In genomic region chr9:134556531-134557068, GRCh38 we compare ENCODE assay signal across 1 cellular context.
TF ChIP-seq lines count a peak whose summit lies in the region.

No MANE protein-coding gene starts in this region.

TF ChIP-seq in HepG2, 621 proteins besides CTCF, POLR2A, EP300 and RAD21 (continued from another document):
- TF ChIP-seq ZNF549 (CRISPR knock-in tag; IDR thresholded peaks at IDR 0.05) (no peak), ADNP (CRISPR knock-in tag; IDR thresholded peaks at IDR 0.05) (no peak), ZNF563 (CRISPR knock-in tag; IDR thresholded peaks at IDR 0.05) (no peak), ZNF460 (CRISPR knock-in tag; IDR thresholded peaks at IDR 0.05; ENCODE audit: borderline replicate concordance) (no peak), ZNF18 (CRISPR knock-in tag; IDR thresholded peaks at IDR 0.05; ENCODE audit: insufficient replicate concordance) (no peak), THAP9 (CRISPR knock-in tag; IDR thresholded peaks at IDR 0.05; ENCODE audit: borderline replicate concordance) (no peak), MAFK (conservative IDR thresholded peaks at IDR 0.05 in 1 of 2, IDR thresholded peaks at IDR 0.05 in 1 of 2; ENCODE audit: low read length in 2 of 2) (no peak), ZNF3 (CRISPR knock-in tag; IDR thresholded peaks at IDR 0.05) (no peak), FOXP1 (IDR thresholded peaks at IDR 0.05) (no peak), FOXP1 (CRISPR knock-in tag; IDR thresholded peaks at IDR 0.05) (no peak)
